1 cellular context compared by ENCODE assay signal in genomic region chr2:21123473-21124393, GRCh38.
A peak's percentile ranks its signal among the peaks of the same experiment; 100 is the strongest.
TF ChIP-seq lines count a peak whose summit lies in the region.

TSS of gene TDRD15 (plus strand) at chr2:21123968. CDS start at chr2:21137468, 13,500 bp downstream.

TF ChIP-seq in HepG2, 621 proteins besides CTCF, POLR2A, EP300 and RAD21 (continued from another document and continues in another):
- TF ChIP-seq ZNF646 (CRISPR knock-in tag; IDR thresholded peaks at IDR 0.05) (peak; percentile 10; the same call in 1 of the 2 replicates), ZBTB33 (CRISPR knock-in tag; IDR thresholded peaks at IDR 0.05) (peak; percentile 65; the same call in 1 of the 2 replicates), ZNF607 (CRISPR knock-in tag; IDR thresholded peaks at IDR 0.05; ENCODE audit: borderline replicate concordance) (no peak), MXI1 (IDR thresholded peaks at IDR 0.05; ENCODE audit: borderline replicate concordance, low read depth, low read length) (no peak), ZNF713 (CRISPR knock-in tag; IDR thresholded peaks at IDR 0.05) (no peak), ZNF800 (CRISPR knock-in tag; IDR thresholded peaks at IDR 0.05) (no peak), SAFB2 (CRISPR knock-in tag; IDR thresholded peaks at IDR 0.05; ENCODE audit: borderline replicate concordance, low read depth) (no peak), MLX (CRISPR knock-in tag; IDR thresholded peaks at IDR 0.05) (no peak), ZNF598 (CRISPR knock-in tag; IDR thresholded peaks at IDR 0.05; ENCODE audit: borderline replicate concordance) (no peak), FOXJ3 (CRISPR knock-in tag; IDR thresholded peaks at IDR 0.05; ENCODE audit: borderline replicate concordance) (no peak), AFF4 (CRISPR knock-in tag; IDR thresholded peaks at IDR 0.05) (no peak), ZFP36 (IDR thresholded peaks at IDR 0.05; ENCODE audit: borderline replicate concordance, low read depth, low read length, partially characterized antibody) (no peak), ZNF773 (CRISPR knock-in tag; IDR thresholded peaks at IDR 0.05; ENCODE audit: borderline replicate concordance) (no peak), ZFP1 (CRISPR knock-in tag; IDR thresholded peaks at IDR 0.05) (no peak), MEIS1 (CRISPR knock-in tag; IDR thresholded peaks at IDR 0.05; ENCODE audit: borderline replicate concordance) (no peak), ZNF574 (CRISPR knock-in tag; IDR thresholded peaks at IDR 0.05) (no peak), CENPT (CRISPR knock-in tag; IDR thresholded peaks at IDR 0.05; ENCODE audit: low read depth) (no peak), FIP1L1 (IDR thresholded peaks at IDR 0.05; ENCODE audit: borderline replicate concordance, insufficient read depth, low read depth, low read length) (no peak), IKZF4 (CRISPR knock-in tag; IDR thresholded peaks at IDR 0.05; ENCODE audit: borderline replicate concordance, low read depth, not compliant biosample characterization) (no peak), ZNF337 (CRISPR knock-in tag; IDR thresholded peaks at IDR 0.05; ENCODE audit: borderline replicate concordance, low read depth) (no peak), ZHX2 (IDR thresholded peaks at IDR 0.05; ENCODE audit: low read depth) (no peak), ZHX2 (CRISPR knock-in tag; IDR thresholded peaks at IDR 0.05; ENCODE audit: borderline replicate concordance) (no peak)
